ENCODE assay signal across 9 cellular contexts in genomic region chr2:98911376-98912154, GRCh38. TPM values are rescaled to one million over a fixed set of nuclear protein-coding genes. Genes with fewer than 3 reads are reported as not detected.
DNase-seq lines count a peak whose midpoint lies in the region; ATAC-seq lines count a peak whose summit lies in the region.
"Had no signal": no experiment of that assay in that cellular context is flagged by ENCODE, and none has a peak within 500 bp of the region (broad histone marks: within the 10 kb centered on the region; RNA-seq: fewer than 3 reads in every experiment).

No MANE protein-coding gene starts in this region.

- peak; percentile 42 for ATAC-seq in activated CD4-positive, alpha-beta T cell treated with anti-CD3 and anti-CD28 coated beads for 36 hours
- ATAC-seq in GM19035 (IDR thresholded peaks at IDR 0.05; ENCODE audit: unreplicated experiment) (no peak), HG02759 (IDR thresholded peaks at IDR 0.05; ENCODE audit: unreplicated experiment) (no peak)

- CTCF ChIA-PET in activated CD4-positive, alpha-beta T cell treated with anti-CD3 and anti-CD28 coated beads for 36 hours (lab: Charles Lee) = no interaction called here

- no peaks in the 10 kb centered on the region for H3K9me3 Mint-ChIP-seq in activated CD4-positive, alpha-beta T cell treated with anti-CD3 and anti-CD28 coated beads for 36 hours (ENCODE audit: low read depth)
- H3K9me3 Mint-ChIP-seq in activated T-helper 1 cell treated with anti-CD3 and anti-CD28 coated beads, Interleukin-12 subunit alpha, Interleukin-12 subunit beta, Interleukin-2, Interleukin-4 antibody, amounts not matched to agents 30 ng/mL and 10 ng/mL and 1 ng/mL, durations not matched to agents 14 hours and 24 hours and 36 hours = no peaks in the 10 kb centered on the region
- no peaks in the 10 kb centered on the region for H3K9me3 Mint-ChIP-seq in stimulated activated naive CD8-positive, alpha-beta T cell treated with anti-CD3 and anti-CD28 coated beads, Interleukin-15, Interleukin-2, amounts not matched to agents 100 ng/mL and 50 ng/mL, for 24 hours
- H3K9me3 Mint-ChIP-seq: neural progenitor cell had no signal

- H3K36me3 Mint-ChIP-seq in activated CD4-positive, alpha-beta T cell treated with anti-CD3 and anti-CD28 coated beads for 36 hours (ENCODE audit: low read depth) = no peaks in the 10 kb centered on the region
- no peaks in the 10 kb centered on the region for H3K36me3 Mint-ChIP-seq in activated T-helper 1 cell treated with anti-CD3 and anti-CD28 coated beads, Interleukin-12 subunit alpha, Interleukin-12 subunit beta, Interleukin-2, Interleukin-4 antibody, amounts not matched to agents 30 ng/mL and 10 ng/mL and 1 ng/mL, durations not matched to agents 14 hours and 24 hours and 36 hours (ENCODE audit: low read depth)
- H3K36me3 Mint-ChIP-seq in stimulated activated naive CD8-positive, alpha-beta T cell treated with anti-CD3 and anti-CD28 coated beads, Interleukin-15, Interleukin-2, amounts not matched to agents 100 ng/mL and 50 ng/mL, for 24 hours (ENCODE audit: low read depth) = no peaks in the 10 kb centered on the region
- H3K36me3 Mint-ChIP-seq: neural progenitor cell had no signal

- H3K27ac Mint-ChIP-seq in activated CD4-positive, alpha-beta T cell treated with anti-CD3 and anti-CD28 coated beads for 36 hours = no peak overlapping the region
- no peak overlapping the region for H3K27ac Mint-ChIP-seq in activated T-helper 1 cell treated with anti-CD3 and anti-CD28 coated beads, Interleukin-12 subunit alpha, Interleukin-12 subunit beta, Interleukin-2, Interleukin-4 antibody, amounts not matched to agents 30 ng/mL and 10 ng/mL and 1 ng/mL, durations not matched to agents 14 hours and 24 hours and 36 hours
- H3K27ac Mint-ChIP-seq in stimulated activated naive CD8-positive, alpha-beta T cell treated with anti-CD3 and anti-CD28 coated beads, Interleukin-15, Interleukin-2, amounts not matched to agents 100 ng/mL and 50 ng/mL, for 24 hours = no peak overlapping the region
- H3K27ac Mint-ChIP-seq: neural progenitor cell had no signal

- intact Hi-C loops in activated CD4-positive, alpha-beta T cell treated with anti-CD3 and anti-CD28 coated beads for 36 hours (cut with DNase I, micrococcal nuclease) = no loop called here
- intact Hi-C loops in activated T-helper 1 cell treated with anti-CD3 and anti-CD28 coated beads, Interleukin-12 subunit alpha, Interleukin-12 subunit beta, Interleukin-2, Interleukin-4 antibody, amounts not matched to agents 30 ng/mL and 10 ng/mL and 1 ng/mL, durations not matched to agents 14 hours and 24 hours and 36 hours (cut with micrococcal nuclease) = no loop called here

- peaks cover 15% of the 10 kb centered on the region for H3K4me1 Mint-ChIP-seq in activated CD4-positive, alpha-beta T cell treated with anti-CD3 and anti-CD28 coated beads for 36 hours
- peaks cover 26% of the 10 kb centered on the region for H3K4me1 Mint-ChIP-seq in activated T-helper 1 cell treated with anti-CD3 and anti-CD28 coated beads, Interleukin-12 subunit alpha, Interleukin-12 subunit beta, Interleukin-2, Interleukin-4 antibody, amounts not matched to agents 30 ng/mL and 10 ng/mL and 1 ng/mL, durations not matched to agents 14 hours and 24 hours and 36 hours (ENCODE audit: low read depth)
- peaks cover 39% of the 10 kb centered on the region for H3K4me1 Mint-ChIP-seq in stimulated activated naive CD8-positive, alpha-beta T cell treated with anti-CD3 and anti-CD28 coated beads, Interleukin-15, Interleukin-2, amounts not matched to agents 100 ng/mL and 50 ng/mL, for 24 hours (ENCODE audit: low read depth)

- peak; percentile 18 for DNase-seq in activated CD4-positive, alpha-beta T cell treated with anti-CD3 and anti-CD28 coated beads for 36 hours
- DNase-seq in activated CD4-positive, alpha-beta T cell treated with anti-CD3 and anti-CD28 coated beads, Interleukin-2, amount 50 U/mL, for 4 hours = no peak
- peak; percentile 17 for DNase-seq in activated T-helper 1 cell treated with anti-CD3 and anti-CD28 coated beads, Interleukin-12 subunit alpha, Interleukin-12 subunit beta, Interleukin-2, Interleukin-4 antibody, amounts not matched to agents 30 ng/mL and 10 ng/mL and 1 ng/mL, durations not matched to agents 14 hours and 24 hours and 36 hours (ENCODE audit: low spot score)
- DNase-seq in glomerular visceral epithelial cell (ENCODE audit: extremely low spot score) (peak; percentile 53), amniotic stem cell (lab: John Stamatoyannopoulos, UW) (no peak)

- POLR2A ChIA-PET in activated CD4-positive, alpha-beta T cell treated with anti-CD3 and anti-CD28 coated beads for 36 hours (lab: Charles Lee) = interaction anchor here (0.6 kb wide), 1 partner anchor 426 kb away, joined by 3 read pairs; no protein-coding TSS in a partner anchor

- no peak overlapping the region for H3K4me3 Mint-ChIP-seq in activated CD4-positive, alpha-beta T cell treated with anti-CD3 and anti-CD28 coated beads for 36 hours
- H3K4me3 Mint-ChIP-seq in activated T-helper 1 cell treated with anti-CD3 and anti-CD28 coated beads, Interleukin-12 subunit alpha, Interleukin-12 subunit beta, Interleukin-2, Interleukin-4 antibody, amounts not matched to agents 30 ng/mL and 10 ng/mL and 1 ng/mL, durations not matched to agents 14 hours and 24 hours and 36 hours = no peak overlapping the region
- H3K4me3 Mint-ChIP-seq in stimulated activated naive CD8-positive, alpha-beta T cell treated with anti-CD3 and anti-CD28 coated beads, Interleukin-15, Interleukin-2, amounts not matched to agents 100 ng/mL and 50 ng/mL, for 24 hours = peak overlapping the region; percentile 18
- H3K4me3 Mint-ChIP-seq: neural progenitor cell had no signal

- peaks cover 11% of the 10 kb centered on the region for H3K27me3 Mint-ChIP-seq in activated CD4-positive, alpha-beta T cell treated with anti-CD3 and anti-CD28 coated beads for 36 hours
- peaks cover 18% of the 10 kb centered on the region for H3K27me3 Mint-ChIP-seq in activated T-helper 1 cell treated with anti-CD3 and anti-CD28 coated beads, Interleukin-12 subunit alpha, Interleukin-12 subunit beta, Interleukin-2, Interleukin-4 antibody, amounts not matched to agents 30 ng/mL and 10 ng/mL and 1 ng/mL, durations not matched to agents 14 hours and 24 hours and 36 hours (ENCODE audit: insufficient read depth)
- H3K27me3 Mint-ChIP-seq in stimulated activated naive CD8-positive, alpha-beta T cell treated with anti-CD3 and anti-CD28 coated beads, Interleukin-15, Interleukin-2, amounts not matched to agents 100 ng/mL and 50 ng/mL, for 24 hours = peaks cover 27% of the 10 kb centered on the region

RNA-seq across cellular contexts. Expression of gene CRACDL, which starts 24.5 kb away (rescaled TPM):
- total RNA-seq in activated CD4-positive, alpha-beta T cell treated with anti-CD3 and anti-CD28 coated beads for 36 hours = under 1 TPM in 1 of 2 experiments, not detected in 1; 0.59 TPM
- 0.13 and 0.32 TPM in 2 replicates for total RNA-seq in activated T-helper 1 cell treated with anti-CD3 and anti-CD28 coated beads, Interleukin-12 subunit alpha, Interleukin-12 subunit beta, Interleukin-2, Interleukin-4 antibody, amounts not matched to agents 30 ng/mL and 10 ng/mL and 1 ng/mL, durations not matched to agents 14 hours and 24 hours and 36 hours

Comparison
In these comparisons a context has a peak if more than half of its experiments do, and no peak if none do; other contexts are left out.
1. DNase-seq: peak in activated CD4-positive, alpha-beta T cell treated with anti-CD3 and anti-CD28 coated beads for 36 hours (single experiment), activated T-helper 1 cell treated with anti-CD3 and anti-CD28 coated beads, Interleukin-12 subunit alpha, Interleukin-12 subunit beta, Interleukin-2, Interleukin-4 antibody, amounts not matched to agents 30 ng/mL and 10 ng/mL and 1 ng/mL, durations not matched to agents 14 hours and 24 hours and 36 hours (single experiment) and glomerular visceral epithelial cell (single experiment); none in activated CD4-positive, alpha-beta T cell treated with anti-CD3 and anti-CD28 coated beads, Interleukin-2, amount 50 U/mL, for 4 hours (0 of 2) and amniotic stem cell (single experiment).